15 cellular contexts compared by ENCODE assay signal in the genomic region with DNA sequence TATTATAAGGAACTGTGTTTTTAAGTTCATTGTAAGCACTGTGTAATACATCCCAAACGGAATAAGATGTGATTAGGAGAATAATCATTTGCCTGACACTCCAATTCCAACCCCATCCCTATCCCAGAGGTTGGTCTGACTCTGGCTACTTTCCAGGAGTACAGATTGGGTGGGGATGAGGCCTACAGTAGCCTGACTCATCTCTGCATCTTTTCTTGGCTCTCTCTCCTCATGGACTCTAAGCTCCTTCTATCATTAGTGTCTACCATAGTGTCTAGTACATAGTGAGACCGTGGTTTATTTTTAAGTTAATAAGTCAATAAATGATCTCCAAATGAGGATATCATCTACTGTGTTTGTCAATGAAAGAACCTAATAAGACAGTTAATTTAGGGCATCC.
"Had no signal": no experiment of that assay in that cellular context is flagged by ENCODE, and none has a peak within 500 bp of the region (broad histone marks: within the 10 kb centered on the region; RNA-seq: fewer than 3 reads in every experiment).

No MANE protein-coding gene starts in this region.

- H3K4me3 ChIP-seq: adrenal gland, pancreas, stomach, thoracic aorta had no signal

- H3K9me3 ChIP-seq: adrenal gland, pancreas, stomach, thoracic aorta had no signal

- H3K36me3 Mint-ChIP-seq: brain, memory B cell had no signal

- H3K27ac ChIP-seq: adrenal gland, epithelial cell of prostate, pancreas, stomach, thoracic aorta had no signal

- FAIRE-seq: pancreas had no signal

- H3K27ac Mint-ChIP-seq: activated B cell treated with CpG ODN at 0.5 μM for 24 hours; activated T-helper 2 cell treated with anti-CD3 and anti-CD28 coated beads, Interferon-gamma antibody, Interleukin-2, Interleukin-4, amounts not matched to agents 10 μg/mL and 5 μg/mL and 100 μg/mL, durations not matched to agents 14 hours and 24 hours and 36 hours; brain; effector memory CD8-positive, alpha-beta T cell; memory B cell; T-helper 1 cell treated with Interleukin-12 subunit alpha and Interleukin-12 subunit beta and Interleukin-4 antibody, amounts not matched to agents 30 μg/mL and 1 μg/mL, for 36 hours had no signal

- H3K27me3 Mint-ChIP-seq: activated B cell treated with CpG ODN at 0.5 μM for 24 hours, memory B cell had no signal

- H3K4me1 ChIP-seq: adrenal gland, pancreas, stomach had no signal

- H3K27me3 ChIP-seq: adrenal gland, pancreas, stomach had no signal

- H3K9me3 Mint-ChIP-seq: activated B cell treated with CpG ODN at 0.5 μM for 24 hours; activated T-helper 2 cell treated with anti-CD3 and anti-CD28 coated beads, Interferon-gamma antibody, Interleukin-2, Interleukin-4, amounts not matched to agents 10 μg/mL and 5 μg/mL and 100 μg/mL, durations not matched to agents 14 hours and 24 hours and 36 hours; brain; effector memory CD8-positive, alpha-beta T cell; memory B cell; T-helper 1 cell treated with Interleukin-12 subunit alpha and Interleukin-12 subunit beta and Interleukin-4 antibody, amounts not matched to agents 30 μg/mL and 1 μg/mL, for 36 hours had no signal

- DNase-seq: activated B cell treated with CpG ODN at 0.5 μM for 24 hours; activated naive CD4-positive, alpha-beta T cell treated with anti-CD3 and anti-CD28 coated beads, Interleukin-2, amount 50 U/mL, for 16 hours; adrenal gland; effector memory CD8-positive, alpha-beta T cell; hypothalamus; left colon; pancreas; stimulated activated CD4-positive, alpha-beta T cell treated with anti-CD3 and anti-CD28 coated beads, Interleukin-4, amount 100 ng/mL, for 4 hours; stomach had no signal

- H3K36me3 ChIP-seq: adrenal gland, pancreas, stomach, thoracic aorta had no signal

- H3K4me3 Mint-ChIP-seq: activated B cell treated with CpG ODN at 0.5 μM for 24 hours; brain; effector memory CD8-positive, alpha-beta T cell; memory B cell; T-helper 1 cell treated with Interleukin-12 subunit alpha and Interleukin-12 subunit beta and Interleukin-4 antibody, amounts not matched to agents 30 μg/mL and 1 μg/mL, for 36 hours had no signal
